Comparison of ENCODE assay signal across 1 cellular context in genomic region chr9:128786681-128787582, GRCh38.
TF ChIP-seq lines count a peak whose summit lies in the region.

TBC1D13 (plus strand) TSS chr9:128787253; CDS start chr9:128787354, 101 bp downstream.

TF ChIP-seq in HepG2, 621 proteins besides CTCF, POLR2A, EP300 and RAD21 (continued from another document and continues in another):
- peak; percentile 99 for TF ChIP-seq ZNF687 (CRISPR knock-in tag; IDR thresholded peaks at IDR 0.05)
- TF ChIP-seq TP53 (CRISPR knock-in tag; conservative IDR thresholded peaks at IDR 0.05), result no peak
- TF ChIP-seq FLYWCH1 (CRISPR knock-in tag; IDR thresholded peaks at IDR 0.05), result peak; percentile 87
- peak; percentile 71 for TF ChIP-seq PHF8 (CRISPR knock-in tag; IDR thresholded peaks at IDR 0.05)
- peak; percentile 93 for TF ChIP-seq ZFP37 (CRISPR knock-in tag; IDR thresholded peaks at IDR 0.05; ENCODE audit: borderline replicate concordance)
- peak; percentile 68; the same call in 1 of the 2 replicates for TF ChIP-seq ZNF503 (CRISPR knock-in tag; IDR thresholded peaks at IDR 0.05)
- TF ChIP-seq CCAR2 (optimal IDR thresholded peaks at IDR 0.05; ENCODE audit: low read depth, low read length), result no peak
- TF ChIP-seq ZZZ3 (CRISPR knock-in tag; IDR thresholded peaks at IDR 0.05; ENCODE audit: borderline replicate concordance), result peak; percentile 76; the same call in 1 of the 2 replicates
- TF ChIP-seq CENPT (CRISPR knock-in tag; IDR thresholded peaks at IDR 0.05; ENCODE audit: low read depth), result peak; percentile 76; the same call in 1 of the 2 replicates
- peak; percentile 93; the same call in 1 of the 2 replicates for TF ChIP-seq ZSCAN5A (CRISPR knock-in tag; IDR thresholded peaks at IDR 0.05; ENCODE audit: borderline replicate concordance)
- TF ChIP-seq ZNF276 (CRISPR knock-in tag; IDR thresholded peaks at IDR 0.05; ENCODE audit: low read depth), result peak; percentile 75; the same call in 1 of the 2 replicates
- TF ChIP-seq REST (IDR thresholded peaks at IDR 0.05; ENCODE audit: borderline replicate concordance in 1 of 2, low read depth in 1 of 2, low read length in 2 of 2), result peak in 1 of 2 experiments; percentile 21; a peak in 1 of 4 replicates
- TF ChIP-seq HDAC2 (CRISPR knock-in tag; IDR thresholded peaks at IDR 0.05), result peak; percentile 82; the same call in 1 of the 2 replicates
- peak; percentile 72; the same call in 1 of the 2 replicates for TF ChIP-seq MEF2D (CRISPR knock-in tag; IDR thresholded peaks at IDR 0.05)
- TF ChIP-seq FOXJ3 (CRISPR knock-in tag; IDR thresholded peaks at IDR 0.05; ENCODE audit: borderline replicate concordance), result 0 out of 2 replicates have a peak, but pooled peaks have one; percentile 24
- TF ChIP-seq BRCA1 (CRISPR knock-in tag; IDR thresholded peaks at IDR 0.05), result 0 out of 2 replicates have a peak, but pooled peaks have one; percentile 24
- 0 out of 2 replicates have a peak, but pooled peaks have one; percentile 22 for TF ChIP-seq POLR2AphosphoS5 (IDR thresholded peaks at IDR 0.05; ENCODE audit: low read depth, low read length)
- peak; percentile 67; the same call in 1 of the 2 replicates for TF ChIP-seq KLF11 (CRISPR knock-in tag; IDR thresholded peaks at IDR 0.05)
- TF ChIP-seq ZNF20 (CRISPR knock-in tag; IDR thresholded peaks at IDR 0.05), result no peak
- TF ChIP-seq ARID4A (CRISPR knock-in tag; IDR thresholded peaks at IDR 0.05; ENCODE audit: borderline replicate concordance), result peak; percentile 99
- peak; percentile 72 for TF ChIP-seq MNT (IDR thresholded peaks at IDR 0.05)
- no peak for TF ChIP-seq MATR3 (CRISPR knock-in tag; IDR thresholded peaks at IDR 0.05)
- peak; percentile 90; the same call in 1 of the 2 replicates for TF ChIP-seq CSRNP1 (CRISPR knock-in tag; IDR thresholded peaks at IDR 0.05)
- peak; percentile 83; the same call in 1 of the 2 replicates for TF ChIP-seq IRX3 (CRISPR knock-in tag; IDR thresholded peaks at IDR 0.05; ENCODE audit: borderline replicate concordance, low read depth)
- peak; percentile 95 for TF ChIP-seq ZNF567 (CRISPR knock-in tag; IDR thresholded peaks at IDR 0.05; ENCODE audit: borderline replicate concordance)
- TF ChIP-seq ZNF235 (CRISPR knock-in tag; IDR thresholded peaks at IDR 0.05; ENCODE audit: borderline replicate concordance), result 0 out of 2 replicates have a peak, but pooled peaks have one; percentile 38
- peak; percentile 97 for TF ChIP-seq ZNF234 (CRISPR knock-in tag; conservative IDR thresholded peaks at IDR 0.05)
- TF ChIP-seq UBTF (CRISPR knock-in tag; IDR thresholded peaks at IDR 0.05), result peak; percentile 90
- TF ChIP-seq HMG20A (CRISPR knock-in tag; IDR thresholded peaks at IDR 0.05; ENCODE audit: borderline replicate concordance), result no peak
